14 cellular contexts compared by ENCODE assay signal in the genomic region with DNA sequence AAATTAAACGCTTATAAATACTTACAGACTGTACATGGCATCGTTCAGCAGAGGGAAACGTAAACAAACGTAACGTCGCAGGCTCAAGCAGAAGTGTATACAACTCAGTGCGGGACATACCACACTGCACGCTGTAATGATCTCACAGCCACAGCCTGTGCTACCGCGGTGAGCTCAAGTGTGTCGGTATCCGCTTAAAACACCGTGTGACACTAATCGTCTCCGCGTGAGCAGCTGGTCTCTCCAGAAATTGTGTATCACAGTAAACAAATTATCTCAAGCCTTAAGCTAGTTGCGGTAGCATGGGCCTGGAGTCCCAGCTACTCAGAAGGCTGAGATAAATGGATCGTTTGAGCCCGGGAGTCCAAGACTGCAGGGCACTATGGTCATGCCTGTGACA.
A peak's percentile ranks its signal among the peaks of the same experiment; 100 is the strongest.
DNase-seq lines count a peak whose midpoint lies in the region; ATAC-seq lines count a peak whose summit lies in the region.
"Had no signal": no experiment of that assay in that cellular context is flagged by ENCODE, and none has a peak within 500 bp of the region (broad histone marks: within the 10 kb centered on the region; RNA-seq: fewer than 3 reads in every experiment).

No MANE protein-coding gene starts in this region.

- H3K9me3 ChIP-seq in CD8-positive, alpha-beta memory T cell (ENCODE audit: low read length), result no peaks in the 10 kb centered on the region
- H3K9me3 ChIP-seq: body of pancreas, vagina had no signal

- peaks cover 54% of the 10 kb centered on the region for H3K4me1 ChIP-seq in CD8-positive, alpha-beta memory T cell (ENCODE audit: insufficient read depth, low read length)

- H3K4me3 ChIP-seq in CD8-positive, alpha-beta memory T cell (ENCODE audit: low read length), result no peak overlapping the region
- H3K4me3 ChIP-seq: body of pancreas, vagina had no signal

- POLR2A ChIA-PET in CD8-positive, alpha-beta memory T cell (lab: Charles Lee), result interaction anchor here (0.6 kb wide), 1 partner anchor 13 kb away, joined by 4 read pairs; no protein-coding TSS in a partner anchor

- peak overlapping the region; percentile 58 for H3K4me3 Mint-ChIP-seq in memory B cell
- no peak overlapping the region for H3K4me3 Mint-ChIP-seq in CD8-positive, alpha-beta memory T cell

- DNase-seq in DMS53 treated with DMSO at 0.1 percent for 48 hours (lab: John Stamatoyannopoulos, UW; ENCODE audit: unreplicated experiment) (peak; percentile 40), NCI-H82 treated with DMSO at 0.1 percent for 48 hours (lab: John Stamatoyannopoulos, UW; ENCODE audit: unreplicated experiment) (peak; percentile 84), memory B cell (ENCODE audit: low spot score in 2 of 2) (peak; percentile 59 to 75), left lobe of liver (ENCODE audit: low spot score) (no peak)
- DNase-seq in activated CD4-positive, alpha-beta T cell treated with anti-CD3 and anti-CD28 coated beads, Interleukin-2, amount 50 U/mL, for 1 hour, result no peak
- DNase-seq in CD8-positive, alpha-beta memory T cell, result no peak
- DNase-seq: activated CD4-positive, alpha-beta T cell treated with anti-CD3 and anti-CD28 coated beads, Interleukin-2, amount 50 U/mL, for 48 hours; body of pancreas; foreskin keratinocyte; RPMI8226; stimulated activated CD4-positive, alpha-beta T cell treated with anti-CD3 and anti-CD28 coated beads, Interleukin-2, amount 100 ng/mL, for 24 hours had no signal

- H3K4me1 Mint-ChIP-seq in memory B cell, result peaks cover 38% of the 10 kb centered on the region
- H3K4me1 Mint-ChIP-seq in CD8-positive, alpha-beta memory T cell, result peaks cover 79 to 98% (median 82%) of the 10 kb centered on the region in 3 donors

- peak overlapping the region; percentile 78 for H3K27ac Mint-ChIP-seq in memory B cell
- H3K27ac Mint-ChIP-seq in CD8-positive, alpha-beta memory T cell, result peak overlapping the region in 1 of 8 donors; percentile 33

- peaks cover 2% of the 10 kb centered on the region for H3K9me3 Mint-ChIP-seq in memory B cell
- H3K9me3 Mint-ChIP-seq in CD8-positive, alpha-beta memory T cell, result no peaks in the 10 kb centered on the region

- H3K27me3 Mint-ChIP-seq in memory B cell, result no peaks in the 10 kb centered on the region
- H3K27me3 Mint-ChIP-seq in CD8-positive, alpha-beta memory T cell, result no peaks in the 10 kb centered on the region

- H3K36me3 ChIP-seq in CD8-positive, alpha-beta memory T cell (ENCODE audit: insufficient read depth, low read length), result peaks cover 7% of the 10 kb centered on the region
- H3K36me3 ChIP-seq: vagina had no signal

- CTCF ChIA-PET in CD8-positive, alpha-beta memory T cell (lab: Charles Lee), result interaction anchor here (0.7 to 1.4 kb wide), 3 partner anchors 36 to 184 kb away, joined by 3 read pairs; no protein-coding TSS in a partner anchor

- H3K36me3 Mint-ChIP-seq in memory B cell, result peaks cover 22% of the 10 kb centered on the region
- H3K36me3 Mint-ChIP-seq in CD8-positive, alpha-beta memory T cell, result peaks cover 0 to 53% (median 9%) of the 10 kb centered on the region in 3 donors

- H3K27ac ChIP-seq in CD8-positive, alpha-beta memory T cell (ENCODE audit: low read depth, low read length), result no peak overlapping the region
- H3K27ac ChIP-seq: foreskin keratinocyte, vagina had no signal

- no peaks in the 10 kb centered on the region for H3K27me3 ChIP-seq in CD8-positive, alpha-beta memory T cell (ENCODE audit: insufficient read depth, low read length, poor library complexity, severe bottlenecking)
- H3K27me3 ChIP-seq: body of pancreas, foreskin keratinocyte, vagina had no signal

- ATAC-seq in GM21423 (IDR thresholded peaks at IDR 0.05; ENCODE audit: unreplicated experiment), result peak; percentile 70
- peak; percentile 98 for ATAC-seq in memory B cell (ENCODE audit: low read depth)
- no peak for ATAC-seq in left lobe of liver
- no peak for ATAC-seq in HG02571 (IDR thresholded peaks at IDR 0.05; ENCODE audit: unreplicated experiment)
- ATAC-seq: body of pancreas, foreskin keratinocyte had no signal

Comparison
In these comparisons a context has a peak if more than half of its experiments do, and no peak if none do; other contexts are left out.
1. DNase-seq: peak in DMS53 treated with DMSO at 0.1 percent for 48 hours (single experiment), NCI-H82 treated with DMSO at 0.1 percent for 48 hours (single experiment) and memory B cell (2 of 2); none in activated CD4-positive, alpha-beta T cell treated with anti-CD3 and anti-CD28 coated beads, Interleukin-2, amount 50 U/mL, for 1 hour (single experiment), left lobe of liver (single experiment) and CD8-positive, alpha-beta memory T cell (0 of 5).
2. ATAC-seq: peak in GM21423 (single experiment) and memory B cell (single experiment); none in left lobe of liver (single experiment) and HG02571 (single experiment).